Comparison of ENCODE assay signal across 19 cellular contexts in the genomic region with DNA sequence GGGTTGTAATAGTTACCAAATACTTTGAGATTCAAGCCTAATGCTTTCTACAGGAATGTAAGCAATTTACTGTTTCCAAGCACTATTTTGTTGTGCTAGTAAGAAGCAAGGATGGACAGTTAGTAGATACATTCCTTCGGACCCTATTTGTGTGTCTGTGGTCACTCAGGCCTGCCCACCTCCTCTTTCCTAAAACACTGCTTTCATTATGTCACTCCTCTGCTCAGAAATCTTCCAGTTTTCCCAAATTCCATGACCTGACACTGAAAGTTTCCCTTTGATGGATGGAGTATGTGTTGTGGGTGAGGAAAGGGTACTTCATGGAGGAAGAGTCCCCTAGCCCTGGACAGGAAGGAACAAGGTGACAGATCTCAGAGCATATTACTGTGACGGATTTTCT.
DNase-seq lines count a peak whose midpoint lies in the region; ATAC-seq and TF ChIP-seq lines count a peak whose summit lies in the region.
"Had no signal": no experiment of that assay in that cellular context is flagged by ENCODE, and none has a peak within 500 bp of the region (broad histone marks: within the 10 kb centered on the region; RNA-seq: fewer than 3 reads in every experiment).

No MANE protein-coding gene starts in this region.

- no peak overlapping the region for H3K4me3 Mint-ChIP-seq in mesothelial cell of epicardium
- H3K4me3 Mint-ChIP-seq: CD4-positive, alpha-beta memory T cell had no signal

- DNase-seq in COLO829 (ENCODE audit: low spot score) (peak; percentile 53), astrocyte of the hippocampus (ENCODE audit: low read depth, low spot score) (peak; percentile 18), islet precursor cell (peak; percentile 64), mesothelial cell of epicardium (ENCODE audit: low spot score in 2 of 2, unreplicated experiment in 2 of 2) (no peak), foreskin keratinocyte (no peak), colonic mucosa (no peak)
- DNase-seq: ACHN; BE2C; CD4-positive, alpha-beta memory T cell; COR-L47; DMS153; DMS79 treated with DMSO at 0.1 percent for 48 hours; EL; GM23248 had no signal

- peaks cover 36% of the 10 kb centered on the region for H3K36me3 Mint-ChIP-seq in mesothelial cell of epicardium

- no peak overlapping the region for H3K27ac ChIP-seq in foreskin keratinocyte
- H3K27ac ChIP-seq in colonic mucosa, result no peak overlapping the region
- H3K27ac ChIP-seq: C4-2B, GM23248, HL-60 had no signal

- no peaks in the 10 kb centered on the region for H3K9me3 ChIP-seq in colonic mucosa
- H3K9me3 ChIP-seq: BE2C had no signal

- peaks cover 32% of the 10 kb centered on the region for H3K4me1 Mint-ChIP-seq in mesothelial cell of epicardium
- H3K4me1 Mint-ChIP-seq: CD4-positive, alpha-beta memory T cell had no signal

- no peak for ATAC-seq in GM21619 (IDR thresholded peaks at IDR 0.05; ENCODE audit: unreplicated experiment)
- ATAC-seq in foreskin keratinocyte, result no peak
- no peak for ATAC-seq in GM19324 (IDR thresholded peaks at IDR 0.05; ENCODE audit: low FRiP score, unreplicated experiment)
- ATAC-seq: HCT116 had no signal

- H3K27me3 ChIP-seq in foreskin keratinocyte (no peaks in the 10 kb centered on the region), colonic mucosa (no peaks in the 10 kb centered on the region)
- H3K27me3 ChIP-seq: BE2C had no signal

- peaks cover 13% of the 10 kb centered on the region for H3K9me3 Mint-ChIP-seq in mesothelial cell of epicardium

- TF ChIP-seq CTCF in mesothelial cell of epicardium (IDR thresholded peaks at IDR 0.05; ENCODE audit: unreplicated experiment) (no peak), foreskin keratinocyte (conservative IDR thresholded peaks at IDR 0.05) (no peak), colonic mucosa (IDR thresholded peaks at IDR 0.05) (no peak)

- intact Hi-C loops in colonic mucosa (cut with DNase I), result no loop called here

- H3K4me3 ChIP-seq in colonic mucosa, result no peak overlapping the region
- H3K4me3 ChIP-seq: GM23248 had no signal

- no peak overlapping the region for H3K9ac ChIP-seq in colonic mucosa (ENCODE audit: low read depth in 2 of 2, low read length in 2 of 2)
- H3K9ac ChIP-seq: GM23248 had no signal

- peak overlapping the region; percentile 86 for H3K27ac Mint-ChIP-seq in mesothelial cell of epicardium
- H3K27ac Mint-ChIP-seq: CD4-positive, alpha-beta memory T cell had no signal

- H3K27me3 Mint-ChIP-seq in mesothelial cell of epicardium (ENCODE audit: low read depth), result no peaks in the 10 kb centered on the region
- H3K27me3 Mint-ChIP-seq: CD4-positive, alpha-beta memory T cell had no signal

- H3K36me3 ChIP-seq in colonic mucosa, result no peaks in the 10 kb centered on the region
- H3K36me3 ChIP-seq: BE2C had no signal

- no peaks in the 10 kb centered on the region for H3K4me1 ChIP-seq in foreskin keratinocyte
- no peaks in the 10 kb centered on the region for H3K4me1 ChIP-seq in colonic mucosa
- H3K4me1 ChIP-seq: BE2C had no signal

Comparison
In these comparisons a context has a peak if more than half of its experiments do, and no peak if none do; other contexts are left out.
1. DNase-seq: peak in COLO829 (single experiment), astrocyte of the hippocampus (single experiment) and islet precursor cell (single experiment); none in mesothelial cell of epicardium (0 of 2), foreskin keratinocyte (0 of 2) and colonic mucosa (single experiment).